Comparison of ENCODE assay signal across 28 cellular contexts in genomic region chr20:226958-227357, GRCh38. TPM values are rescaled to one million over a fixed set of nuclear protein-coding genes. Genes with fewer than 3 reads are reported as not detected.
DNase-seq lines count a peak whose midpoint lies in the region; ATAC-seq and TF ChIP-seq lines count a peak whose summit lies in the region.
"Had no signal": no experiment of that assay in that cellular context is flagged by ENCODE, and none has a peak within 500 bp of the region (broad histone marks: within the 10 kb centered on the region; RNA-seq: fewer than 3 reads in every experiment).

A gene with protein sequence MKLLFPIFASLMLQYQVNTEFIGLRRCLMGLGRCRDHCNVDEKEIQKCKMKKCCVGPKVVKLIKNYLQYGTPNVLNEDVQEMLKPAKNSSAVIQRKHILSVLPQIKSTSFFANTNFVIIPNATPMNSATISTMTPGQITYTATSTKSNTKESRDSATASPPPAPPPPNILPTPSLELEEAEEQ (plus strand): TSS chr20:227258. CDS start chr20:227289, 31 bp downstream.

- no peaks in the 10 kb centered on the region for H3K9me3 Mint-ChIP-seq in activated naive CD4-positive, alpha-beta T cell treated with anti-CD3 and anti-CD28 coated beads, Interleukin-2, amount 50 U/mL, for 24 hours
- H3K9me3 Mint-ChIP-seq in T-cell: no peaks in the 10 kb centered on the region
- peaks cover 3% of the 10 kb centered on the region for H3K9me3 Mint-ChIP-seq in memory B cell
- H3K9me3 Mint-ChIP-seq: endodermal cell had no signal

- peaks cover 33% of the 10 kb centered on the region for H3K4me1 Mint-ChIP-seq in activated naive CD4-positive, alpha-beta T cell treated with anti-CD3 and anti-CD28 coated beads, Interleukin-2, amount 50 U/mL, for 24 hours
- H3K4me1 Mint-ChIP-seq in T-cell (peaks cover 24 to 32% (median 26%) of the 10 kb centered on the region in 3 donors), memory B cell (peaks cover 16% of the 10 kb centered on the region)
- H3K4me1 Mint-ChIP-seq: endodermal cell had no signal

- intact Hi-C loops in body of pancreas (cut with DNase I): no loop called here

- TF ChIP-seq CTCF in body of pancreas (IDR thresholded peaks at IDR 0.05): no peak

- no peaks in the 10 kb centered on the region for H3K36me3 Mint-ChIP-seq in activated naive CD4-positive, alpha-beta T cell treated with anti-CD3 and anti-CD28 coated beads, Interleukin-2, amount 50 U/mL, for 24 hours
- H3K36me3 Mint-ChIP-seq in T-cell (no peaks in the 10 kb centered on the region), memory B cell (peaks cover 3% of the 10 kb centered on the region)

- no peak within 1 kb of the TSS for H3K4me3 ChIP-seq in body of pancreas
- H3K4me3 ChIP-seq: ascending aorta, prostate gland, sigmoid colon, thyroid gland had no signal

- H3K4me1 ChIP-seq in body of pancreas: no peaks in the 10 kb centered on the region
- H3K4me1 ChIP-seq: ascending aorta, prostate gland, sigmoid colon, thyroid gland had no signal

- peak within 1 kb of the TSS; percentile 94 for H3K27ac Mint-ChIP-seq in activated naive CD4-positive, alpha-beta T cell treated with anti-CD3 and anti-CD28 coated beads, Interleukin-2, amount 50 U/mL, for 24 hours
- H3K27ac Mint-ChIP-seq in T-cell: peak within 1 kb of the TSS; percentile 79 to 83
- peak within 1 kb of the TSS; percentile 63 for H3K27ac Mint-ChIP-seq in memory B cell
- H3K27ac Mint-ChIP-seq: endodermal cell had no signal

- H3K9me3 ChIP-seq in body of pancreas: no peaks in the 10 kb centered on the region
- H3K9me3 ChIP-seq: ascending aorta, prostate gland, sigmoid colon, thyroid gland had no signal

- DNase-seq in activated naive CD4-positive, alpha-beta T cell treated with anti-CD3 and anti-CD28 coated beads, Interleukin-2, amount 50 U/mL, for 16 hours: no peak
- DNase-seq in T-cell (no peak), memory B cell (ENCODE audit: low spot score in 2 of 2) (no peak), LoVo (ENCODE audit: low spot score) (no peak), body of pancreas (no peak)
- DNase-seq: activated gamma-delta T cell treated with Interleukin-2 at 50 U/mL for 16 hours; activated T-cell treated with anti-CD3 and anti-CD28 coated beads, Interleukin-2, amount 50 U/mL, for 1 hour; Calu3; caudate nucleus; cortex of kidney; endodermal cell; foreskin fibroblast; HCEC 1CT; NCI-H1436; NCI-H2081 treated with DMSO at 0.1 percent for 48 hours; NCI-H774; sigmoid colon; stimulated activated naive CD4-positive, alpha-beta T cell treated with Interleukin-2 at 50 U/mL for 16 hours had no signal

- no peak within 1 kb of the TSS for H3K27ac ChIP-seq in body of pancreas
- H3K27ac ChIP-seq: ascending aorta, prostate gland, sigmoid colon, thyroid gland had no signal

- no peak for TF ChIP-seq POLR2A in body of pancreas (IDR thresholded peaks at IDR 0.05)

- H3K4me3 Mint-ChIP-seq in activated naive CD4-positive, alpha-beta T cell treated with anti-CD3 and anti-CD28 coated beads, Interleukin-2, amount 50 U/mL, for 24 hours: no peak within 1 kb of the TSS
- peak within 1 kb of the TSS in 1 of 3 donors; percentile 45 for H3K4me3 Mint-ChIP-seq in T-cell
- no peak within 1 kb of the TSS for H3K4me3 Mint-ChIP-seq in memory B cell
- H3K4me3 Mint-ChIP-seq: endodermal cell had no signal

- no peaks in the 10 kb centered on the region for H3K36me3 ChIP-seq in body of pancreas (replicated peaks in 1 of 2; ENCODE audit: insufficient read depth in 1 of 2, low read depth in 2 of 2)
- H3K36me3 ChIP-seq: ascending aorta, prostate gland, sigmoid colon, thyroid gland had no signal

- POLR2A ChIA-PET in T-cell (lab: Charles Lee): no interaction called here

- ATAC-seq in T-cell (replicated peaks in 1 of 4): no peak
- ATAC-seq in memory B cell (ENCODE audit: low read depth): no peak
- ATAC-seq in GM19351 (IDR thresholded peaks at IDR 0.05; ENCODE audit: unreplicated experiment): no peak
- no peak for ATAC-seq in body of pancreas
- ATAC-seq: activated CD4-positive, CD25-positive, alpha-beta regulatory T cell treated with anti-CD3 and anti-CD28 coated beads, Interleukin-2, amount 50 U/mL, for 24 hours; esophagus mucosa had no signal

- H3K27me3 Mint-ChIP-seq in activated naive CD4-positive, alpha-beta T cell treated with anti-CD3 and anti-CD28 coated beads, Interleukin-2, amount 50 U/mL, for 24 hours: no peaks in the 10 kb centered on the region
- H3K27me3 Mint-ChIP-seq in T-cell (peaks cover 0 to 4% of the 10 kb centered on the region in 2 donors), memory B cell (peaks cover 2% of the 10 kb centered on the region)

- WGBS in body of pancreas, 2 donors: 73 to 77% methylated on average over 3 of the region's 3 CpGs

- no peaks in the 10 kb centered on the region for H3K27me3 ChIP-seq in body of pancreas
- H3K27me3 ChIP-seq: ascending aorta, sigmoid colon, thyroid gland had no signal

- CTCF ChIA-PET in T-cell (lab: Charles Lee): no interaction called here

RNA-seq across cellular contexts. Expression of the gene that starts here (rescaled TPM):
- total RNA-seq in T-cell (not detected), body of pancreas (not detected)
- total RNA-seq: activated CD8-positive, alpha-beta memory T cell treated with anti-CD3 and anti-CD28 coated beads for 36 hours; ascending aorta; Calu3; endodermal cell; esophagus mucosa; HT-29; lung microvascular endothelial cell; prostate gland; sigmoid colon; thyroid gland had no signal
